ENCODE assay signal across 9 cellular contexts in the genomic region with DNA sequence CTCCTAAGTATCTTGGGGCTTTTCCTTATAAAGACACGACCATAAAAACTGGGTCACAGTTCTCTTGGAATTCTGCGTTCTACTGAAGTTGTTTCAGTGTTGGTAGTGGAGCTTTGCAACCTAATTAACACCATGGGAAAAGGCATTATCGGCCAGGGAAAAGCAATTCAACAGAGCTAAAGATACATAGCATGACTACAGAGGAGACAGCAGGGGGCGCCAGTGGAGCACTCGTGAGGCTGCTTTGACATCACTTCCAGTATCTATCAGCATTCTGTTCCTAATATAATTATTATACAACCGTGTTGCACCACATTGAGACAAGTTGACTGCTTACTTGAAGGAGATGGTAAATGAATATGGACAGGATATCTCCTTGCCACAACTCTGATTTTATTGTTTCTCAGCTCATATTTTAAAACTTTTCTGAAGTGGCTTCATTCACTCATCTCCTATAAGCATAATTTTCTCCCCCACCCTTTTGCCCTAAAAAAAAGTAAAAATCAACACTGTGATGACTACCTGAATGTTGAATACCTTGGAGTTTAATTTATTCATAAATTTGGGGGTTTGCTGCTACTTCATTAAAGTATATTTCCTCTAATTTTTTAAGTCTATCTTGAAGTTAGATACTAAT. TPM values are rescaled to one million over a fixed set of nuclear protein-coding genes. Genes with fewer than 3 reads are reported as not detected.
A peak's percentile ranks its signal among the peaks of the same experiment; 100 is the strongest.
DNase-seq lines count a peak whose midpoint lies in the region; ATAC-seq and TF ChIP-seq lines count a peak whose summit lies in the region.
"Had no signal": no experiment of that assay in that cellular context is flagged by ENCODE, and none has a peak within 500 bp of the region (broad histone marks: within the 10 kb centered on the region; RNA-seq: fewer than 3 reads in every experiment).

No MANE protein-coding gene starts in this region.

- H3K4me3 ChIP-seq in Peyer's patch (no peak overlapping the region), dorsolateral prefrontal cortex (no peak overlapping the region)

- no peaks in the 10 kb centered on the region for H3K36me3 Mint-ChIP-seq in activated CD4-positive, alpha-beta T cell treated with anti-CD3 and anti-CD28 coated beads, Interleukin-2, amount 10 ng/mL, durations not matched to agents 24 days and 14 days (ENCODE audit: low read depth)
- H3K36me3 Mint-ChIP-seq: activated naive CD4-positive, alpha-beta T cell treated with anti-CD3 and anti-CD28 coated beads, Interleukin-2, amount 50 U/mL, for 72 hours had no signal

- TF ChIP-seq CTCF in Peyer's patch (IDR thresholded peaks at IDR 0.05) (peak in 4 of 6 experiments; percentile 20 to 48 (median 40)), dorsolateral prefrontal cortex (IDR thresholded peaks at IDR 0.05 in 54 of 56, conservative IDR thresholded peaks at IDR 0.05 in 2 of 56; ENCODE audit: low read depth in 1 of 56, partially characterized antibody in 56 of 56) (peak; percentile 48 to 78 (median 67))

- H3K27ac Mint-ChIP-seq in activated CD4-positive, alpha-beta T cell treated with anti-CD3 and anti-CD28 coated beads, Interleukin-2, amount 10 ng/mL, durations not matched to agents 24 days and 14 days = no peak overlapping the region
- H3K27ac Mint-ChIP-seq: activated naive CD4-positive, alpha-beta T cell treated with anti-CD3 and anti-CD28 coated beads, Interleukin-2, amount 50 U/mL, for 72 hours had no signal

- TF ChIP-seq POLR2A in Peyer's patch (IDR thresholded peaks at IDR 0.05) = no peak

- intact Hi-C loops in activated CD4-positive, alpha-beta T cell treated with anti-CD3 and anti-CD28 coated beads, Interleukin-2, amount 10 ng/mL, durations not matched to agents 24 days and 14 days (cut with micrococcal nuclease) = no loop called here
- intact Hi-C loops in dorsolateral prefrontal cortex (cut with DNase I) = loop anchor here in 1 of 2 donors (10.0 kb wide), 1 partner anchor 1103 kb away; no protein-coding TSS in a partner anchor

- no peaks in the 10 kb centered on the region for H3K27me3 Mint-ChIP-seq in activated CD4-positive, alpha-beta T cell treated with anti-CD3 and anti-CD28 coated beads, Interleukin-2, amount 10 ng/mL, durations not matched to agents 24 days and 14 days

- ATAC-seq in HG02840 (IDR thresholded peaks at IDR 0.05; ENCODE audit: low FRiP score, unreplicated experiment) (no peak), HG03097 (IDR thresholded peaks at IDR 0.05; ENCODE audit: low FRiP score, unreplicated experiment) (no peak)
- ATAC-seq: activated naive CD4-positive, alpha-beta T cell treated with anti-CD3 and anti-CD28 coated beads, Interleukin-2, amount 50 U/mL, for 72 hours had no signal

- H3K4me1 ChIP-seq in Peyer's patch = no peaks in the 10 kb centered on the region

- H3K36me3 ChIP-seq in Peyer's patch = no peaks in the 10 kb centered on the region

- H3K4me3 Mint-ChIP-seq in activated CD4-positive, alpha-beta T cell treated with anti-CD3 and anti-CD28 coated beads, Interleukin-2, amount 10 ng/mL, durations not matched to agents 24 days and 14 days = no peak overlapping the region

- H3K9me3 ChIP-seq in Peyer's patch = no peaks in the 10 kb centered on the region

- H3K27me3 ChIP-seq in Peyer's patch (no peaks in the 10 kb centered on the region), dorsolateral prefrontal cortex (peaks cover 0 to 2% (median 0%) of the 10 kb centered on the region in 45 donors)

- H3K27ac ChIP-seq in Peyer's patch (no peak overlapping the region), dorsolateral prefrontal cortex (no peak overlapping the region)

- peak; percentile 63 for DNase-seq in activated CD4-positive, alpha-beta T cell treated with anti-CD3 and anti-CD28 coated beads, Interleukin-2, amount 10 ng/mL, durations not matched to agents 24 days and 14 days
- DNase-seq in activated CD4-positive, alpha-beta T cell treated with anti-CD3 and anti-CD28 coated beads for 1 hour = no peak
- DNase-seq in HS-5 (ENCODE audit: low read depth) = peak; percentile 35
- DNase-seq in Peyer's patch = peak in 2 of 3 donors; percentile 53 to 66
- DNase-seq in dorsolateral prefrontal cortex = peak; percentile 25 to 84 (median 72)
- DNase-seq in occipital lobe (lab: John Stamatoyannopoulos, UW) = peak; percentile 20

- peaks cover 5% of the 10 kb centered on the region for H3K9me3 Mint-ChIP-seq in activated CD4-positive, alpha-beta T cell treated with anti-CD3 and anti-CD28 coated beads, Interleukin-2, amount 10 ng/mL, durations not matched to agents 24 days and 14 days

- no peaks in the 10 kb centered on the region for H3K4me1 Mint-ChIP-seq in activated CD4-positive, alpha-beta T cell treated with anti-CD3 and anti-CD28 coated beads, Interleukin-2, amount 10 ng/mL, durations not matched to agents 24 days and 14 days

RNA-seq across cellular contexts. Expression of gene ZP4, which starts 39.4 kb away (rescaled TPM):
- total RNA-seq in activated CD4-positive, alpha-beta T cell treated with anti-CD3 and anti-CD28 coated beads, Interleukin-2, amount 10 ng/mL, durations not matched to agents 24 days and 14 days = not detected in 2 replicates
- total RNA-seq in Peyer's patch (not detected), dorsolateral prefrontal cortex (not detected), occipital lobe (not detected)
- total RNA-seq: activated naive CD4-positive, alpha-beta T cell treated with anti-CD3 and anti-CD28 coated beads, Interleukin-2, amount 50 U/mL, for 72 hours had no signal
